Comparison of ENCODE assay signal across 8 cellular contexts in the genomic region with DNA sequence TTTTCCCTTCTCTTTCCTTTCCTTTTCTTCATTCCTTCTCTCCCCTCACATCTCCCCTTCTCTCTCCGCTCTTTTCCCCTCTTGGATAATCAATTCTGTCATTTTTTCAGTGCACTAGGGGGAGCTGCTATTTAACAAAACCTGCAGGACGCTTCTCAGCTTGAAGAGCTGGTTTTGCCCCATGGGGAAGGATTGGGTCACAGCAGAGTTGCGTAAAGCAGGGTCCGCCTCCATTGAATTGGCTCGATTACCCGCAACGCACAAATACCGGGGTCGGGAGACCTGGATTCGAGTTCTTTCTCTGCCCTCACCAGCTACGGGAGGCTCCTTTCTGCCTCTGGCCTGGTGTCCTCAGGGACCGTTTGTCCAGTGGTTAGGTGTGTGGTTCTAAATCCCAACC. TPM values are rescaled to one million over a fixed set of nuclear protein-coding genes. Genes with fewer than 3 reads are reported as not detected.
DNase-seq lines count a peak whose midpoint lies in the region; ATAC-seq and TF ChIP-seq lines count a peak whose summit lies in the region.

No MANE protein-coding gene starts in this region.

- no peaks in the 10 kb centered on the region for H3F3A ChIP-seq in GM23248 (ENCODE audit: insufficient read depth)

- no peaks in the 10 kb centered on the region for H3K79me2 ChIP-seq in GM23248 (ENCODE audit: insufficient read depth)

- no peaks in the 10 kb centered on the region for H3K9me3 Mint-ChIP-seq in osteocyte (ENCODE audit: unreplicated experiment)

- peaks cover 78% of the 10 kb centered on the region for H3K27me3 ChIP-seq in GM23248 (replicated peaks; ENCODE audit: insufficient read depth)

- H3K4me2 ChIP-seq in GM23248 (ENCODE audit: unreplicated experiment): no peak overlapping the region

- no peak overlapping the region for H3K4me3 ChIP-seq in GM23248

- in situ Hi-C loops in GM23248 (cut with MboI): no loop called here

- no peaks in the 10 kb centered on the region for H3K36me3 ChIP-seq in GM23248 (ENCODE audit: low read depth)

- H3K4me1 ChIP-seq in GM23248 (ENCODE audit: insufficient read depth): no peaks in the 10 kb centered on the region

- peak; percentile 52 for DNase-seq in GM23248
- peak; percentile 80 for DNase-seq in NCI-H69 (lab: John Stamatoyannopoulos, UW)
- DNase-seq in epidermal melanocyte (ENCODE audit: insufficient read length, low spot score): peak; percentile 53
- no peak for DNase-seq in osteocyte (ENCODE audit: extremely low spot score, unreplicated experiment)
- DNase-seq in GOT3 (lab: John Stamatoyannopoulos, UW): no peak
- DNase-seq in ecto neural progenitor cell (ENCODE audit: low spot score): no peak
- no peak for DNase-seq in SW 1271 (lab: John Stamatoyannopoulos, UW)

- no peak overlapping the region for H3K27ac ChIP-seq in GM23248

- H3K9me3 ChIP-seq in GM23248 (ENCODE audit: low read depth): no peaks in the 10 kb centered on the region

- H3K9ac ChIP-seq in GM23248: no peak overlapping the region

- no peaks in the 10 kb centered on the region for H3K36me3 Mint-ChIP-seq in osteocyte (ENCODE audit: unreplicated experiment)

- peaks cover 62% of the 10 kb centered on the region for H3K27me3 Mint-ChIP-seq in osteocyte (ENCODE audit: unreplicated experiment)

- peaks cover 2% of the 10 kb centered on the region for H3K4me1 Mint-ChIP-seq in osteocyte (ENCODE audit: unreplicated experiment)

- no peaks in the 10 kb centered on the region for H3K9me2 ChIP-seq in GM23248 (ENCODE audit: insufficient read depth)

- 12 to 15% methylated on average over 12 of the region's 12 CpGs for WGBS in GM23248 (ENCODE audit: low coverage in 1 of 2, low lambda C conversion rate in 2 of 2, missing lambda C conversion rate in 2 of 2), 2 experiments

- ATAC-seq in HG03175 (IDR thresholded peaks at IDR 0.05; ENCODE audit: unreplicated experiment): no peak

- no peaks in the 10 kb centered on the region for H4K20me1 ChIP-seq in GM23248 (ENCODE audit: insufficient read depth)

- H3K4me3 Mint-ChIP-seq in osteocyte (ENCODE audit: unreplicated experiment): no peak overlapping the region

- H2AFZ ChIP-seq in GM23248: no peak overlapping the region

- no peak overlapping the region for H3K27ac Mint-ChIP-seq in osteocyte (ENCODE audit: unreplicated experiment)

- TF ChIP-seq CTCF in osteocyte (IDR thresholded peaks at IDR 0.05): peak; percentile 44

RNA-seq across cellular contexts. Expression of a gene that starts 42.1 kb away (rescaled TPM):
- not detected in 2 replicates for total RNA-seq in GM23248 (2014; rRNA removed; shearing (Covaris generic))
- not detected in 2 replicates for polyA plus RNA-seq in GM23248 (2016; fragmentation: Nextera tagmentation; extraction: Ambion mirVana)
- total RNA-seq in osteocyte: 0.27 TPM in 1 of 2 replicates, not detected in the other

Comparison
In these comparisons a context has a peak if more than half of its experiments do, and no peak if none do; other contexts are left out.
1. DNase-seq: peak in GM23248 (single experiment), NCI-H69 (single experiment) and epidermal melanocyte (single experiment); none in osteocyte (single experiment), GOT3 (single experiment), ecto neural progenitor cell (single experiment) and SW 1271 (0 of 2).